Comparison of ENCODE assay signal across 8 cellular contexts in the genomic region with DNA sequence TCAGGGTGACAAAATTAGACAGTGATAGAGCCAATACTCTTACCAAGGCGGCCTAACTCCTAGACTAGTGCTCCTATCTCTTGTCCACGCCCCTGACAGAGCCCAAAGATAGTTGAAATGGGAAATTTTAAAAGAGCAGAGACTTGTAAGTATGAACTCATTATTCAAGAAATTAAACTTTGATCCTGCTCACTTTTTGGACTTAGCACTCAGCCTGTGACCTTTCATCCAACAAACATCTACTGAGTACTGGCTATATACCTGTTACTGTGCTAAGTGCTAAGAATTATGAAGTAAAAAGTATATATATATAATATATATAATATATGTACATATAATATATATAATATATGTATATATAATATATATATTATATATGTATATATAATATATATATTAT. TPM values are rescaled to one million over a fixed set of nuclear protein-coding genes. Genes with fewer than 3 reads are reported as not detected.
DNase-seq lines count a peak whose midpoint lies in the region; ATAC-seq and TF ChIP-seq lines count a peak whose summit lies in the region.

No MANE protein-coding gene starts in this region.

- ATAC-seq in T-cell (replicated peaks in 1 of 4) (no peak), thoracic aorta (ENCODE audit: insufficient number of reproducible peaks, low FRiP score, low read depth) (no peak)

- H3K27me3 Mint-ChIP-seq in activated T-cell treated with anti-CD3 and anti-CD28 coated beads, Interleukin-2, amount 50 U/mL, for 24 hours: no peaks in the 10 kb centered on the region
- H3K27me3 Mint-ChIP-seq in T-cell (no peaks in the 10 kb centered on the region), immature natural killer cell (ENCODE audit: low read depth in 3 of 3) (peaks cover 0 to 6% (median 3%) of the 10 kb centered on the region in 3 donors)

- peak overlapping the region; percentile 84 for H3K4me3 ChIP-seq in thoracic aorta

- no peaks in the 10 kb centered on the region for H3K27me3 ChIP-seq in thoracic aorta (replicated peaks; ENCODE audit: insufficient read depth)

- no peaks in the 10 kb centered on the region for H3K9me3 Mint-ChIP-seq in activated T-cell treated with anti-CD3 and anti-CD28 coated beads, Interleukin-2, amount 50 U/mL, for 24 hours
- H3K9me3 Mint-ChIP-seq in T-cell: no peaks in the 10 kb centered on the region
- H3K9me3 Mint-ChIP-seq in immature natural killer cell: no peaks in the 10 kb centered on the region

- H3K36me3 Mint-ChIP-seq in activated T-cell treated with anti-CD3 and anti-CD28 coated beads, Interleukin-2, amount 50 U/mL, for 24 hours (ENCODE audit: low read depth): peaks cover 39% of the 10 kb centered on the region
- H3K36me3 Mint-ChIP-seq in T-cell (peaks cover 12% of the 10 kb centered on the region), immature natural killer cell (no peaks in the 10 kb centered on the region)

- no peak for TF ChIP-seq CTCF in thoracic aorta (IDR thresholded peaks at IDR 0.05)

- no peaks in the 10 kb centered on the region for H3K9me3 ChIP-seq in thoracic aorta

- POLR2A ChIA-PET in T-cell (lab: Charles Lee): no interaction called here

- peaks cover 9% of the 10 kb centered on the region for H3K36me3 ChIP-seq in thoracic aorta

- CTCF ChIA-PET in T-cell (lab: Charles Lee): no interaction called here

- H3K27ac ChIP-seq in thoracic aorta (peak overlapping the region; percentile 81 to 84), caudate nucleus (ENCODE audit: low read depth, low read length) (no peak overlapping the region)

- H3K4me1 ChIP-seq in thoracic aorta (ENCODE audit: control insufficient read depth in 1 of 2, low read depth in 2 of 2): peaks cover 14 to 26% of the 10 kb centered on the region in 2 donors

- H3K27ac Mint-ChIP-seq in activated T-cell treated with anti-CD3 and anti-CD28 coated beads, Interleukin-2, amount 50 U/mL, for 24 hours: peak overlapping the region; percentile 98
- H3K27ac Mint-ChIP-seq in T-cell (peak overlapping the region; percentile 86 to 97), immature natural killer cell (peak overlapping the region in 5 of 6 donors; percentile 94 to 99 (median 99))

- peaks cover 37% of the 10 kb centered on the region for H3K4me1 Mint-ChIP-seq in activated T-cell treated with anti-CD3 and anti-CD28 coated beads, Interleukin-2, amount 50 U/mL, for 24 hours (ENCODE audit: low read depth)
- peaks cover 33 to 41% (median 38%) of the 10 kb centered on the region in 3 donors for H3K4me1 Mint-ChIP-seq in T-cell
- peaks cover 32 to 49% of the 10 kb centered on the region in 2 donors for H3K4me1 Mint-ChIP-seq in immature natural killer cell

- H3K4me3 Mint-ChIP-seq in activated T-cell treated with anti-CD3 and anti-CD28 coated beads, Interleukin-2, amount 50 U/mL, for 24 hours: peak overlapping the region; percentile 100
- H3K4me3 Mint-ChIP-seq in T-cell: peak overlapping the region; percentile 97 to 99 (median 99)
- peak overlapping the region in 4 of 5 donors; percentile 99 to 100 (median 100) for H3K4me3 Mint-ChIP-seq in immature natural killer cell

- no peak for DNase-seq in activated T-cell treated with anti-CD3 and anti-CD28 coated beads, Interleukin-2, amount 50 U/mL, for 24 hours
- no peak for DNase-seq in activated T-cell treated with anti-CD3 and anti-CD28 coated beads for 4 hours
- DNase-seq in T-cell: no peak
- no peak for DNase-seq in immature natural killer cell
- DNase-seq in thoracic aorta (ENCODE audit: low spot score): no peak
- DNase-seq in NCI-H524 treated with DMSO at 0.1 percent for 48 hours (lab: John Stamatoyannopoulos, UW): no peak
- no peak for DNase-seq in caudate nucleus (lab: John Stamatoyannopoulos, UW)
- DNase-seq in stimulated activated CD4-positive, alpha-beta T cell treated with anti-CD3 and anti-CD28 coated beads, Interleukin-4, amount 100 ng/mL, for 24 hours: no peak

RNA-seq across cellular contexts. Expression of a gene that starts 1.2 kb away (rescaled TPM):
- total RNA-seq in T-cell: 10 to 100 TPM; 15.6 to 21.6 (median 19.0) TPM
- polyA plus RNA-seq in immature natural killer cell: 10 to 100 TPM in 1 of 3 donors, 1 to 10 TPM in 2; 3.4 to 12.6 (median 4.9) TPM
- total RNA-seq in thoracic aorta: 10 to 100 TPM; 37.8 to 46.8 TPM

RNA-seq across cellular contexts. Expression of a gene that starts 1.5 kb away (rescaled TPM):
- total RNA-seq in T-cell: 10 to 100 TPM; 11.3 to 15.1 (median 12.5) TPM
- polyA plus RNA-seq in immature natural killer cell: 10 to 100 TPM; 42.0 to 53.4 (median 46.6) TPM
- 10 to 100 TPM; 13.8 to 17.6 TPM for total RNA-seq in thoracic aorta
